Comparison of ENCODE assay signal across 2 cellular contexts in the genomic region with DNA sequence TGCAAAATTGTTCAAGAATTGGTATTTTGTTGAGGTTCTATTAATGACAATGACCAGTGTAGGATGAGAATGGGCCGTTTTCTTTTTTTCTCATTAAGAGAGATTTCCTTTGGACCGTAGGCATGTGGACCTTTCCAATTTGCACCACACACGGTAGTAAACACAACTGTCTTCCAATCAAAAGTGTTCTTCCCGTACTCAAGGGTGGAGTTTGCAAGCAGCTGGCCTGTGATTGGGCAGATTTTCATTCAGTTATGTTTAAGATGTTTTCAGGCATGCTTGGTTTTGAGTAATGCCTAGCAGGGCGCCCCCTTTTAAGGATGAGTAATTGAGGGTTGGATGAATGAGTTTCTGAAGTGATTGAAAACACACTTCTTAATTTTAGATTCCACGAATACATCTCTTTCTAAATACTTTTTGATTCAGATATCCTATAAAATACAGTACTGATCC.
TF ChIP-seq lines count a peak whose summit lies in the region.

No MANE protein-coding gene starts in this region.

TF ChIP-seq in SK-N-SH treated with all-trans-retinoic acid at 6 μM for 48 hours, 23 proteins besides CTCF, POLR2A, EP300 and RAD21 (continued from another document):
- TF ChIP-seq, protein P1, sequence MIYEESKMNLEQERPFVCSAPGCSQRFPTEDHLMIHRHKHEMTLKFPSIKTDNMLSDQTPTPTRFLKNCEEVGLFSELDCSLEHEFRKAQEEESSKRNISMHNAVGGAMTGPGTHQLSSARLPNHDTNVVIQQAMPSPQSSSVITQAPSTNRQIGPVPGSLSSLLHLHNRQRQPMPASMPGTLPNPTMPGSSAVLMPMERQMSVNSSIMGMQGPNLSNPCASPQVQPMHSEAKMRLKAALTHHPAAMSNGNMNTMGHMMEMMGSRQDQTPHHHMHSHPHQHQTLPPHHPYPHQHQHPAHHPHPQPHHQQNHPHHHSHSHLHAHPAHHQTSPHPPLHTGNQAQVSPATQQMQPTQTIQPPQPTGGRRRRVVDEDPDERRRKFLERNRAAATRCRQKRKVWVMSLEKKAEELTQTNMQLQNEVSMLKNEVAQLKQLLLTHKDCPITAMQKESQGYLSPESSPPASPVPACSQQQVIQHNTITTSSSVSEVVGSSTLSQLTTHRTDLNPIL (CRISPR knock-in tag; IDR thresholded peaks at IDR 0.05; ENCODE audit: low read depth) = no peak
- TF ChIP-seq, protein P2, sequence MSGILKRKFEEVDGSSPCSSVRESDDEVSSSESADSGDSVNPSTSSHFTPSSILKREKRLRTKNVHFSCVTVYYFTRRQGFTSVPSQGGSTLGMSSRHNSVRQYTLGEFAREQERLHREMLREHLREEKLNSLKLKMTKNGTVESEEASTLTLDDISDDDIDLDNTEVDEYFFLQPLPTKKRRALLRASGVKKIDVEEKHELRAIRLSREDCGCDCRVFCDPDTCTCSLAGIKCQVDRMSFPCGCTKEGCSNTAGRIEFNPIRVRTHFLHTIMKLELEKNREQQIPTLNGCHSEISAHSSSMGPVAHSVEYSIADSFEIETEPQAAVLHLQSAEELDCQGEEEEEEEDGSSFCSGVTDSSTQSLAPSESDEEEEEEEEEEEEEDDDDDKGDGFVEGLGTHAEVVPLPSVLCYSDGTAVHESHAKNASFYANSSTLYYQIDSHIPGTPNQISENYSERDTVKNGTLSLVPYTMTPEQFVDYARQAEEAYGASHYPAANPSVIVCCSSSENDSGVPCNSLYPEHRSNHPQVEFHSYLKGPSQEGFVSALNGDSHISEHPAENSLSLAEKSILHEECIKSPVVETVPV (CRISPR knock-in tag; IDR thresholded peaks at IDR 0.05) = no peak
- TF ChIP-seq CSDC2 (CRISPR knock-in tag; IDR thresholded peaks at IDR 0.05) = no peak
- TF ChIP-seq, protein P3, sequence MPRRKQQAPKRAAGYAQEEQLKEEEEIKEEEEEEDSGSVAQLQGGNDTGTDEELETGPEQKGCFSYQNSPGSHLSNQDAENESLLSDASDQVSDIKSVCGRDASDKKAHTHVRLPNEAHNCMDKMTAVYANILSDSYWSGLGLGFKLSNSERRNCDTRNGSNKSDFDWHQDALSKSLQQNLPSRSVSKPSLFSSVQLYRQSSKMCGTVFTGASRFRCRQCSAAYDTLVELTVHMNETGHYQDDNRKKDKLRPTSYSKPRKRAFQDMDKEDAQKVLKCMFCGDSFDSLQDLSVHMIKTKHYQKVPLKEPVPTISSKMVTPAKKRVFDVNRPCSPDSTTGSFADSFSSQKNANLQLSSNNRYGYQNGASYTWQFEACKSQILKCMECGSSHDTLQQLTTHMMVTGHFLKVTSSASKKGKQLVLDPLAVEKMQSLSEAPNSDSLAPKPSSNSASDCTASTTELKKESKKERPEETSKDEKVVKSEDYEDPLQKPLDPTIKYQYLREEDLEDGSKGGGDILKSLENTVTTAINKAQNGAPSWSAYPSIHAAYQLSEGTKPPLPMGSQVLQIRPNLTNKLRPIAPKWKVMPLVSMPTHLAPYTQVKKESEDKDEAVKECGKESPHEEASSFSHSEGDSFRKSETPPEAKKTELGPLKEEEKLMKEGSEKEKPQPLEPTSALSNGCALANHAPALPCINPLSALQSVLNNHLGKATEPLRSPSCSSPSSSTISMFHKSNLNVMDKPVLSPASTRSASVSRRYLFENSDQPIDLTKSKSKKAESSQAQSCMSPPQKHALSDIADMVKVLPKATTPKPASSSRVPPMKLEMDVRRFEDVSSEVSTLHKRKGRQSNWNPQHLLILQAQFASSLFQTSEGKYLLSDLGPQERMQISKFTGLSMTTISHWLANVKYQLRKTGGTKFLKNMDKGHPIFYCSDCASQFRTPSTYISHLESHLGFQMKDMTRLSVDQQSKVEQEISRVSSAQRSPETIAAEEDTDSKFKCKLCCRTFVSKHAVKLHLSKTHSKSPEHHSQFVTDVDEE (CRISPR knock-in tag; IDR thresholded peaks at IDR 0.05) = no peak

TF ChIP-seq in K562, 482 proteins besides CTCF, POLR2A, EP300 and RAD21 (continued from another document and continues in another):
- TF ChIP-seq, protein P4, sequence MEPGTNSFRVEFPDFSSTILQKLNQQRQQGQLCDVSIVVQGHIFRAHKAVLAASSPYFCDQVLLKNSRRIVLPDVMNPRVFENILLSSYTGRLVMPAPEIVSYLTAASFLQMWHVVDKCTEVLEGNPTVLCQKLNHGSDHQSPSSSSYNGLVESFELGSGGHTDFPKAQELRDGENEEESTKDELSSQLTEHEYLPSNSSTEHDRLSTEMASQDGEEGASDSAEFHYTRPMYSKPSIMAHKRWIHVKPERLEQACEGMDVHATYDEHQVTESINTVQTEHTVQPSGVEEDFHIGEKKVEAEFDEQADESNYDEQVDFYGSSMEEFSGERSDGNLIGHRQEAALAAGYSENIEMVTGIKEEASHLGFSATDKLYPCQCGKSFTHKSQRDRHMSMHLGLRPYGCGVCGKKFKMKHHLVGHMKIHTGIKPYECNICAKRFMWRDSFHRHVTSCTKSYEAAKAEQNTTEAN (CRISPR knock-in tag; IDR thresholded peaks at IDR 0.05) = no peak
- TF ChIP-seq EP400 (IDR thresholded peaks at IDR 0.05) = no peak
- 0 out of 4 replicates have a peak, but pooled peaks of 1 of the 2 experiments have one; percentile 19 for TF ChIP-seq SRF (CRISPR knock-in tag; IDR thresholded peaks at IDR 0.05)
- TF ChIP-seq SMAD4 (CRISPR knock-in tag; conservative IDR thresholded peaks at IDR 0.05) = no peak
- TF ChIP-seq SREBF1 (IDR thresholded peaks at IDR 0.05; ENCODE audit: borderline replicate concordance, low read depth, low read length) = no peak
- no peak for TF ChIP-seq EZH2 (IDR thresholded peaks at IDR 0.05; ENCODE audit: borderline replicate concordance, low read depth, low read length)
- no peak for TF ChIP-seq ZNF282 (CRISPR knock-in tag; IDR thresholded peaks at IDR 0.05)
- TF ChIP-seq, protein P5, sequence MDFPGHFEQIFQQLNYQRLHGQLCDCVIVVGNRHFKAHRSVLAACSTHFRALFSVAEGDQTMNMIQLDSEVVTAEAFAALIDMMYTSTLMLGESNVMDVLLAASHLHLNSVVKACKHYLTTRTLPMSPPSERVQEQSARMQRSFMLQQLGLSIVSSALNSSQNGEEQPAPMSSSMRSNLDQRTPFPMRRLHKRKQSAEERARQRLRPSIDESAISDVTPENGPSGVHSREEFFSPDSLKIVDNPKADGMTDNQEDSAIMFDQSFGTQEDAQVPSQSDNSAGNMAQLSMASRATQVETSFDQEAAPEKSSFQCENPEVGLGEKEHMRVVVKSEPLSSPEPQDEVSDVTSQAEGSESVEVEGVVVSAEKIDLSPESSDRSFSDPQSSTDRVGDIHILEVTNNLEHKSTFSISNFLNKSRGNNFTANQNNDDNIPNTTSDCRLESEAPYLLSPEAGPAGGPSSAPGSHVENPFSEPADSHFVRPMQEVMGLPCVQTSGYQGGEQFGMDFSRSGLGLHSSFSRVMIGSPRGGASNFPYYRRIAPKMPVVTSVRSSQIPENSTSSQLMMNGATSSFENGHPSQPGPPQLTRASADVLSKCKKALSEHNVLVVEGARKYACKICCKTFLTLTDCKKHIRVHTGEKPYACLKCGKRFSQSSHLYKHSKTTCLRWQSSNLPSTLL (IDR thresholded peaks at IDR 0.05) = no peak
- TF ChIP-seq, protein P6, sequence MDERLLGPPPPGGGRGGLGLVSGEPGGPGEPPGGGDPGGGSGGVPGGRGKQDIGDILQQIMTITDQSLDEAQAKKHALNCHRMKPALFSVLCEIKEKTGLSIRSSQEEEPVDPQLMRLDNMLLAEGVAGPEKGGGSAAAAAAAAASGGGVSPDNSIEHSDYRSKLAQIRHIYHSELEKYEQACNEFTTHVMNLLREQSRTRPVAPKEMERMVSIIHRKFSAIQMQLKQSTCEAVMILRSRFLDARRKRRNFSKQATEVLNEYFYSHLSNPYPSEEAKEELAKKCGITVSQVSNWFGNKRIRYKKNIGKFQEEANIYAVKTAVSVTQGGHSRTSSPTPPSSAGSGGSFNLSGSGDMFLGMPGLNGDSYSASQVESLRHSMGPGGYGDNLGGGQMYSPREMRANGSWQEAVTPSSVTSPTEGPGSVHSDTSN (CRISPR knock-in tag; IDR thresholded peaks at IDR 0.05; ENCODE audit: low read depth) = no peak
- TF ChIP-seq, protein P6 (tag; conservative IDR thresholded peaks at IDR 0.05; ENCODE audit: low read depth) = peak; percentile 88
- TF ChIP-seq ZEB2 (IDR thresholded peaks at IDR 0.05) = no peak
- TF ChIP-seq, protein P7, sequence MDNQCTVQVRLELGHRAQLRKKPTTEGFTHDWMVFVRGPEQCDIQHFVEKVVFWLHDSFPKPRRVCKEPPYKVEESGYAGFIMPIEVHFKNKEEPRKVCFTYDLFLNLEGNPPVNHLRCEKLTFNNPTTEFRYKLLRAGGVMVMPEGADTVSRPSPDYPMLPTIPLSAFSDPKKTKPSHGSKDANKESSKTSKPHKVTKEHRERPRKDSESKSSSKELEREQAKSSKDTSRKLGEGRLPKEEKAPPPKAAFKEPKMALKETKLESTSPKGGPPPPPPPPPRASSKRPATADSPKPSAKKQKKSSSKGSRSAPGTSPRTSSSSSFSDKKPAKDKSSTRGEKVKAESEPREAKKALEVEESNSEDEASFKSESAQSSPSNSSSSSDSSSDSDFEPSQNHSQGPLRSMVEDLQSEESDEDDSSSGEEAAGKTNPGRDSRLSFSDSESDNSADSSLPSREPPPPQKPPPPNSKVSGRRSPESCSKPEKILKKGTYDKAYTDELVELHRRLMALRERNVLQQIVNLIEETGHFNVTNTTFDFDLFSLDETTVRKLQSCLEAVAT (IDR thresholded peaks at IDR 0.05) = peak in 1 of 2 experiments; percentile 26; a peak in 1 of 4 replicates
- TF ChIP-seq ZNF24 (IDR thresholded peaks at IDR 0.05) = no peak
- TF ChIP-seq RCOR1 (IDR thresholded peaks at IDR 0.05; ENCODE audit: borderline replicate concordance in 1 of 2, low read depth in 2 of 2, low read length in 2 of 2) = 0 out of 4 replicates have a peak, but pooled peaks of 1 of the 2 experiments have one; percentile 35
- TF ChIP-seq KLF6 (CRISPR knock-in tag; IDR thresholded peaks at IDR 0.05; ENCODE audit: borderline replicate concordance) = no peak
- TF ChIP-seq SRSF9 (IDR thresholded peaks at IDR 0.05; ENCODE audit: borderline replicate concordance, low read depth, low read length) = no peak
- TF ChIP-seq MYC (IDR thresholded peaks at IDR 0.05; ENCODE audit: low read depth, low read length) = no peak
- no peak for TF ChIP-seq MYC (CRISPR knock-in tag; IDR thresholded peaks at IDR 0.05; ENCODE audit: borderline replicate concordance, low read depth)
- TF ChIP-seq, protein P8, sequence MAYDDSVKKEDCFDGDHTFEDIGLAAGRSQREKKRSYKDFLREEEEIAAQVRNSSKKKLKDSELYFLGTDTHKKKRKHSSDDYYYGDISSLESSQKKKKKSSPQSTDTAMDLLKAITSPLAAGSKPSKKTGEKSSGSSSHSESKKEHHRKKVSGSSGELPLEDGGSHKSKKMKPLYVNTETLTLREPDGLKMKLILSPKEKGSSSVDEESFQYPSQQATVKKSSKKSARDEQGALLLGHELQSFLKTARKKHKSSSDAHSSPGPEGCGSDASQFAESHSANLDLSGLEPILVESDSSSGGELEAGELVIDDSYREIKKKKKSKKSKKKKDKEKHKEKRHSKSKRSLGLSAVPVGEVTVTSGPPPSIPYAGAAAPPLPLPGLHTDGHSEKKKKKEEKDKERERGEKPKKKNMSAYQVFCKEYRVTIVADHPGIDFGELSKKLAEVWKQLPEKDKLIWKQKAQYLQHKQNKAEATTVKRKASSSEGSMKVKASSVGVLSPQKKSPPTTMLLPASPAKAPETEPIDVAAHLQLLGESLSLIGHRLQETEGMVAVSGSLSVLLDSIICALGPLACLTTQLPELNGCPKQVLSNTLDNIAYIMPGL (CRISPR knock-in tag; IDR thresholded peaks at IDR 0.05) = no peak
- no peak for TF ChIP-seq MTA3 (IDR thresholded peaks at IDR 0.05; ENCODE audit: borderline replicate concordance)
- no peak for TF ChIP-seq ZNF707 (CRISPR knock-in tag; conservative IDR thresholded peaks at IDR 0.05)
- no peak for TF ChIP-seq ZNF23 (CRISPR knock-in tag; IDR thresholded peaks at IDR 0.05)
- no peak for TF ChIP-seq HMG20B (CRISPR knock-in tag; IDR thresholded peaks at IDR 0.05)
- no peak for TF ChIP-seq COPS2 (conservative IDR thresholded peaks at IDR 0.05)
- no peak for TF ChIP-seq RBM22 (IDR thresholded peaks at IDR 0.05; ENCODE audit: low read depth, low read length, poor library complexity, severe bottlenecking)
- no peak for TF ChIP-seq MCM7 (IDR thresholded peaks at IDR 0.05)
- TF ChIP-seq NELFE (IDR thresholded peaks at IDR 0.05; ENCODE audit: insufficient read depth, insufficient read length) = no peak
- TF ChIP-seq HMGN3 (IDR thresholded peaks at IDR 0.05; ENCODE audit: borderline replicate concordance, extremely low read depth, insufficient read length, low read depth, low read length) = no peak
- TF ChIP-seq, protein P9, sequence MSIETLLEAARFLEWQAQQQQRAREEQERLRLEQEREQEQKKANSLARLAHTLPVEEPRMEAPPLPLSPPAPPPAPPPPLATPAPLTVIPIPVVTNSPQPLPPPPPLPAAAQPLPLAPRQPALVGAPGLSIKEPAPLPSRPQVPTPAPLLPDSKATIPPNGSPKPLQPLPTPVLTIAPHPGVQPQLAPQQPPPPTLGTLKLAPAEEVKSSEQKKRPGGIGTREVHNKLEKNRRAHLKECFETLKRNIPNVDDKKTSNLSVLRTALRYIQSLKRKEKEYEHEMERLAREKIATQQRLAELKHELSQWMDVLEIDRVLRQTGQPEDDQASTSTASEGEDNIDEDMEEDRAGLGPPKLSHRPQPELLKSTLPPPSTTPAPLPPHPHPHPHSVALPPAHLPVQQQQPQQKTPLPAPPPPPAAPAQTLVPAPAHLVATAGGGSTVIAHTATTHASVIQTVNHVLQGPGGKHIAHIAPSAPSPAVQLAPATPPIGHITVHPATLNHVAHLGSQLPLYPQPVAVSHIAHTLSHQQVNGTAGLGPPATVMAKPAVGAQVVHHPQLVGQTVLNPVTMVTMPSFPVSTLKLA (conservative IDR thresholded peaks at IDR 0.05) = peak; percentile 96 to 98
- no peak for TF ChIP-seq ZBTB17 (CRISPR knock-in tag; IDR thresholded peaks at IDR 0.05)
- no peak for TF ChIP-seq SIN3A (IDR thresholded peaks at IDR 0.05; ENCODE audit: borderline replicate concordance in 2 of 2, control insufficient read depth in 1 of 2, low read depth in 2 of 2, low read length in 2 of 2)
- TF ChIP-seq CCNT2 (IDR thresholded peaks at IDR 0.05; ENCODE audit: borderline replicate concordance, extremely low read depth, insufficient read length, low read depth, low read length) = no peak
- TF ChIP-seq MIER1 (IDR thresholded peaks at IDR 0.05; ENCODE audit: low read depth) = no peak
